Comparison of ENCODE assay signal across 19 cellular contexts in genomic region chr7:134835463-134835823, GRCh38. TPM values are rescaled to one million over a fixed set of nuclear protein-coding genes. Genes with fewer than 3 reads are reported as not detected.
DNase-seq lines count a peak whose midpoint lies in the region; ATAC-seq and TF ChIP-seq lines count a peak whose summit lies in the region.
"Had no signal": no experiment of that assay in that cellular context is flagged by ENCODE, and none has a peak within 500 bp of the region (broad histone marks: within the 10 kb centered on the region; RNA-seq: fewer than 3 reads in every experiment).

No MANE protein-coding gene starts in this region.

- POLR2A ChIA-PET in OCI-LY7 (lab: Charles Lee) = interaction anchor here (0.6 to 0.7 kb wide), 2 partner anchors 115 to 195 kb away, joined by 4 read pairs; no protein-coding TSS in a partner anchor
- POLR2A ChIA-PET in CD8-positive, alpha-beta memory T cell (lab: Charles Lee) = no interaction called here

- H3K36me3 Mint-ChIP-seq in natural killer cell treated with Interleukin-12 subunit alpha and Interleukin-12 subunit beta and Interleukin-15 and Interleukin-18, amount 100 ng/mL, for 72 hours = no peaks in the 10 kb centered on the region
- H3K36me3 Mint-ChIP-seq in CD8-positive, alpha-beta memory T cell = no peaks in the 10 kb centered on the region

- intact Hi-C loops in heart left ventricle (cut with DNase I) = loop anchor here in 5 of 10 donors (5.0 to 10.0 kb wide), 5 partner anchors 47 to 141 kb away; no protein-coding TSS in a partner anchor
- intact Hi-C loops in Right ventricle myocardium inferior (cut with DNase I) = no loop called here
- intact Hi-C loops in esophagus squamous epithelium (cut with DNase I) = no loop called here
- intact Hi-C loops in ovary (cut with DNase I) = no loop called here
- intact Hi-C loops in uterus (cut with DNase I; ENCODE audit: low total_unique reads) = no loop called here
- intact Hi-C loops in OCI-LY7 (cut with micrococcal nuclease; ENCODE audit: unreplicated experiment) = no loop called here

- H3K9me3 ChIP-seq in heart left ventricle (no peaks in the 10 kb centered on the region), esophagus squamous epithelium (no peaks in the 10 kb centered on the region), ovary (no peaks in the 10 kb centered on the region), uterus (no peaks in the 10 kb centered on the region), OCI-LY7 (ENCODE audit: low read length) (no peaks in the 10 kb centered on the region)
- no peaks in the 10 kb centered on the region for H3K9me3 ChIP-seq in CD8-positive, alpha-beta memory T cell (ENCODE audit: low read length)
- H3K9me3 ChIP-seq: A549 had no signal

- no peak overlapping the region for H3K4me2 ChIP-seq in OCI-LY7 (ENCODE audit: low read length)
- H3K4me2 ChIP-seq: A549 had no signal

- H3K4me3 Mint-ChIP-seq in natural killer cell treated with Interleukin-12 subunit alpha and Interleukin-12 subunit beta and Interleukin-15 and Interleukin-18, amount 100 ng/mL, for 72 hours = no peak overlapping the region
- H3K4me3 Mint-ChIP-seq in CD8-positive, alpha-beta memory T cell = no peak overlapping the region
- H3K4me3 Mint-ChIP-seq: activated T-helper 17 cell treated with anti-CD3 and anti-CD28 coated beads, Interleukin-2, amount 50 U/mL, for 72 hours had no signal

- H4K20me1 ChIP-seq in OCI-LY7 (ENCODE audit: insufficient read depth, low read length) = no peaks in the 10 kb centered on the region

- no peak overlapping the region for H3K4me3 ChIP-seq in heart left ventricle
- H3K4me3 ChIP-seq in esophagus squamous epithelium = no peak overlapping the region
- no peak overlapping the region for H3K4me3 ChIP-seq in ovary
- H3K4me3 ChIP-seq in uterus = no peak overlapping the region
- no peak overlapping the region for H3K4me3 ChIP-seq in OCI-LY7 (ENCODE audit: low read depth, low read length, poor library complexity, severe bottlenecking)
- no peak overlapping the region for H3K4me3 ChIP-seq in CD8-positive, alpha-beta memory T cell (ENCODE audit: low read length)
- H3K4me3 ChIP-seq: A549 had no signal

- peaks cover 8 to 34% of the 10 kb centered on the region in 2 donors for H3K27me3 Mint-ChIP-seq in natural killer cell treated with Interleukin-12 subunit alpha and Interleukin-12 subunit beta and Interleukin-15 and Interleukin-18, amount 100 ng/mL, for 72 hours
- peaks cover 0 to 2% of the 10 kb centered on the region in 2 donors for H3K27me3 Mint-ChIP-seq in CD8-positive, alpha-beta memory T cell

- no peak for ATAC-seq in heart left ventricle
- ATAC-seq in Right ventricle myocardium inferior = no peak
- no peak for ATAC-seq in natural killer cell treated with Interleukin-12 subunit alpha and Interleukin-12 subunit beta and Interleukin-15 and Interleukin-18, amount 100 ng/mL, for 72 hours
- ATAC-seq: activated T-helper 17 cell treated with anti-CD3 and anti-CD28 coated beads, Interleukin-2, amount 50 U/mL, for 72 hours; PC-3 had no signal

- H2AFZ ChIP-seq in OCI-LY7 (ENCODE audit: low read length) = no peak overlapping the region

- H3K27me3 ChIP-seq in heart left ventricle = no peaks in the 10 kb centered on the region
- no peaks in the 10 kb centered on the region for H3K27me3 ChIP-seq in esophagus squamous epithelium
- H3K27me3 ChIP-seq in ovary = no peaks in the 10 kb centered on the region
- no peaks in the 10 kb centered on the region for H3K27me3 ChIP-seq in uterus
- H3K27me3 ChIP-seq in CD8-positive, alpha-beta memory T cell (ENCODE audit: insufficient read depth, low read length, poor library complexity, severe bottlenecking) = no peaks in the 10 kb centered on the region

- no peaks in the 10 kb centered on the region for H3K79me2 ChIP-seq in OCI-LY7 (ENCODE audit: insufficient read depth, low read depth, low read length)

- CTCF ChIA-PET in OCI-LY7 (lab: Charles Lee; ENCODE audit: unreplicated experiment) = no interaction called here
- CTCF ChIA-PET in CD8-positive, alpha-beta memory T cell (lab: Charles Lee) = no interaction called here

- H3K36me3 ChIP-seq in heart left ventricle (peaks cover 0 to 8% (median 0%) of the 10 kb centered on the region in 9 donors), esophagus squamous epithelium (no peaks in the 10 kb centered on the region), ovary (no peaks in the 10 kb centered on the region), uterus (no peaks in the 10 kb centered on the region), OCI-LY7 (ENCODE audit: insufficient read depth, low read length) (no peaks in the 10 kb centered on the region)
- H3K36me3 ChIP-seq in CD8-positive, alpha-beta memory T cell (ENCODE audit: insufficient read depth, low read length) = no peaks in the 10 kb centered on the region

- no peak for DNase-seq in heart left ventricle
- DNase-seq in Right ventricle myocardium inferior (ENCODE audit: missing footprints) = no peak
- no peak for DNase-seq in esophagus squamous epithelium (lab: John Stamatoyannopoulos, UW)
- DNase-seq in ovary = no peak
- no peak for DNase-seq in uterus
- DNase-seq in OCI-LY7 (ENCODE audit: low spot score) = no peak
- DNase-seq in natural killer cell treated with Interleukin-12 subunit alpha and Interleukin-12 subunit beta and Interleukin-15 and Interleukin-18, amount 100 ng/mL, for 72 hours (ENCODE audit: low spot score) = no peak
- DNase-seq in CD8-positive, alpha-beta memory T cell = no peak
- DNase-seq: activated CD4-positive, CD25-positive, alpha-beta regulatory T cell treated with anti-CD3 and anti-CD28 coated beads, Interleukin-2, amount 50 U/mL, for 72 hours; C1 segment of cervical spinal cord; DMS153; GF-D8; NCI-H1436; NCI-H748 treated with DMSO at 0.1 percent for 48 hours; PC-3; stimulated activated CD4-positive, alpha-beta T cell treated with anti-CD3 and anti-CD28 coated beads, Interleukin-4, amount 100 ng/mL, for 4 hours; T1000 had no signal

- H3K27ac ChIP-seq in heart left ventricle (peak overlapping the region; percentile 41 to 87 (median 62)), esophagus squamous epithelium (peak overlapping the region; percentile 25 to 77 (median 70)), ovary (peak overlapping the region; percentile 6 to 43), uterus (peak overlapping the region; percentile 85 to 97), OCI-LY7 (ENCODE audit: low read depth, low read length, poor library complexity, severe bottlenecking) (no peak overlapping the region)
- H3K27ac ChIP-seq in CD8-positive, alpha-beta memory T cell (ENCODE audit: low read depth, low read length) = no peak overlapping the region
- H3K27ac ChIP-seq: A549 had no signal

- WGBS in heart left ventricle, 4 donors = 76 to 79% (median 77%) methylated on average over 4 of the region's 4 CpGs
- WGBS in esophagus squamous epithelium, 2 donors = 63 to 78% methylated on average over 4 of the region's 4 CpGs
- 52 to 62% (median 57%) methylated on average over 4 of the region's 4 CpGs for WGBS in ovary, 3 donors

- no peaks in the 10 kb centered on the region for H3K4me1 Mint-ChIP-seq in natural killer cell treated with Interleukin-12 subunit alpha and Interleukin-12 subunit beta and Interleukin-15 and Interleukin-18, amount 100 ng/mL, for 72 hours (ENCODE audit: low read depth in 2 of 2)
- H3K4me1 Mint-ChIP-seq in CD8-positive, alpha-beta memory T cell = no peaks in the 10 kb centered on the region
- H3K4me1 Mint-ChIP-seq: activated T-helper 17 cell treated with anti-CD3 and anti-CD28 coated beads, Interleukin-2, amount 50 U/mL, for 72 hours had no signal

- TF ChIP-seq EP300 in ovary (IDR thresholded peaks at IDR 0.05) = no peak

- no TSS peak for BruUV-seq in OCI-LY7 (replicated peaks; lab: Mats Ljungman, UMichigan)

- H3K4me1 ChIP-seq in heart left ventricle (peaks cover 0 to 87% (median 35%) of the 10 kb centered on the region in 12 donors), esophagus squamous epithelium (peaks cover 0 to 20% (median 0%) of the 10 kb centered on the region in 3 donors), ovary (ENCODE audit: insufficient read depth) (peaks cover 21% of the 10 kb centered on the region), uterus (peaks cover 0 to 8% of the 10 kb centered on the region in 2 donors), OCI-LY7 (ENCODE audit: insufficient read depth, low read length, poor library complexity, severe bottlenecking) (no peaks in the 10 kb centered on the region)
- no peaks in the 10 kb centered on the region for H3K4me1 ChIP-seq in CD8-positive, alpha-beta memory T cell (ENCODE audit: insufficient read depth, low read length)
- H3K4me1 ChIP-seq: A549 had no signal

- H3K9me2 ChIP-seq in OCI-LY7 (ENCODE audit: insufficient read depth, low read length) = no peaks in the 10 kb centered on the region

- H3K27ac Mint-ChIP-seq in natural killer cell treated with Interleukin-12 subunit alpha and Interleukin-12 subunit beta and Interleukin-15 and Interleukin-18, amount 100 ng/mL, for 72 hours = no peak overlapping the region
- no peak overlapping the region for H3K27ac Mint-ChIP-seq in CD8-positive, alpha-beta memory T cell
- H3K27ac Mint-ChIP-seq: activated T-helper 17 cell treated with anti-CD3 and anti-CD28 coated beads, Interleukin-2, amount 50 U/mL, for 72 hours had no signal

- no peaks in the 10 kb centered on the region for H3K9me3 Mint-ChIP-seq in natural killer cell treated with Interleukin-12 subunit alpha and Interleukin-12 subunit beta and Interleukin-15 and Interleukin-18, amount 100 ng/mL, for 72 hours
- no peaks in the 10 kb centered on the region for H3K9me3 Mint-ChIP-seq in CD8-positive, alpha-beta memory T cell
- H3K9me3 Mint-ChIP-seq: activated T-helper 17 cell treated with anti-CD3 and anti-CD28 coated beads, Interleukin-2, amount 50 U/mL, for 72 hours had no signal

- TF ChIP-seq CTCF in heart left ventricle (IDR thresholded peaks at IDR 0.05) (no peak), esophagus squamous epithelium (IDR thresholded peaks at IDR 0.05) (no peak), ovary (IDR thresholded peaks at IDR 0.05) (no peak), uterus (IDR thresholded peaks at IDR 0.05) (no peak), OCI-LY7 (conservative IDR thresholded peaks at IDR 0.05; ENCODE audit: low read length) (no peak)

- TF ChIP-seq POLR2A in heart left ventricle (IDR thresholded peaks at IDR 0.05) (no peak), esophagus squamous epithelium (IDR thresholded peaks at IDR 0.05) (no peak), ovary (IDR thresholded peaks at IDR 0.05) (no peak), uterus (IDR thresholded peaks at IDR 0.05) (no peak)

RNA-seq across cellular contexts. Expression of gene CALD1, which starts 56.0 kb away (rescaled TPM):
- total RNA-seq in heart left ventricle (100 to 1,000 TPM in 8 of 9 donors, 10 to 100 TPM in 1; 89.6 to 186 (median 130) TPM), Right ventricle myocardium inferior (99.1 TPM), esophagus squamous epithelium (100 to 1,000 TPM in 2 of 4 donors, 10 to 100 TPM in 2; 32.3 to 462 (median 98.4) TPM), ovary (100 to 1,000 TPM; 306 to 697 (median 463) TPM), uterus (1,000 to 10,000 TPM in 1 of 4 donors, 100 to 1,000 TPM in 3; 351 to 1,046 (median 551) TPM), OCI-LY7 (2022) (0.49 TPM in 1 of 2 replicates, not detected in the other)
- polyA plus RNA-seq in heart left ventricle (100 to 1,000 TPM in 1 of 2 donors, 10 to 100 TPM in 1; 95.1 to 104 TPM), ovary (100 to 1,000 TPM; 405 to 586 TPM)
- 0.25 TPM in 1 of 2 replicates, not detected in the other for total RNA-seq in OCI-LY7 (2014; rRNA removed; shearing (Covaris generic))
- under 1 TPM; 0.11 to 0.40 TPM for total RNA-seq in natural killer cell treated with Interleukin-12 subunit alpha and Interleukin-12 subunit beta and Interleukin-15 and Interleukin-18, amount 100 ng/mL, for 72 hours
- 1 to 10 TPM; 3.1 to 3.3 TPM for total RNA-seq in CD8-positive, alpha-beta memory T cell
- polyA plus RNA-seq in CD8-positive, alpha-beta memory T cell = not detected

Comparison
In these comparisons a context has a peak if more than half of its experiments do, and no peak if none do; other contexts are left out.
1. H3K27ac ChIP-seq: peak in heart left ventricle (12 of 12), esophagus squamous epithelium (4 of 4), ovary (2 of 2) and uterus (2 of 2); none in OCI-LY7 (single experiment) and CD8-positive, alpha-beta memory T cell (single experiment).
2. RNA of gene CALD1, which starts 56.0 kb away (total RNA-seq): 351 to 1,046 TPM in uterus, 306 to 697 TPM in ovary, 89.6 to 186 TPM in heart left ventricle, 32.3 to 462 TPM in esophagus squamous epithelium and 99.1 TPM in Right ventricle myocardium inferior (single experiment); 3.1 to 3.3 TPM in CD8-positive, alpha-beta memory T cell, 0.25 to 0.49 TPM in OCI-LY7 and 0.11 to 0.40 TPM in natural killer cell treated with Interleukin-12 subunit alpha and Interleukin-12 subunit beta and Interleukin-15 and Interleukin-18, amount 100 ng/mL, for 72 hours; every median in the first group is over 4 times any median in the second.